19 cellular contexts compared by ENCODE assay signal in the genomic region with DNA sequence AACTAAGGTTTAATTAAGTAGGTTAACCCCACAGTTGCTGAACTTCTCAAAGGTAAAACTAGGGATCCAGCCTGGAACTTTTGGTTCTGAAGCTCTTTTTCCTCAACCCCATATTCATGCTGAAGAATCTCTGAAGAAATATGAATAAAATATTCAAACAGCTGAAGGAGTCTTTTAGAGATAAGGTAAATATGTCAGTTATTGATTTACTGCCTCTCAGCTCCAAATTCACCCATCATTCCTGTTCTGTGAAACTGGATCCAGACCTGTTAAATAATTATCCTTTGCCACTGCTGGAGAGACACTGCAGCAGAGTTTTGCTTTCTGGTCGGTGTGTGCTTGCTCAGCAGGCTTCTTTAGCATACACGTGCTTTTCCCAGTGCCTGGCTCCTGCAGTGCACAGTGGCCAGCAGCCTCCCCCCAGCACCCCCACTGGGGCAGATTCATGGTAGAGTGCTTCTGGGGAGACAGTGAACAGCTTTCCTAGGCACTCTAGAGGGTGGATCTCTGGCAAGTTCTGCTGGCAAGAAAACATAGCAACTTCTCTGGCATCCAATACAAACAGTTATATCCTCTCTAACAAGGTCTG.
DNase-seq lines count a peak whose midpoint lies in the region; ATAC-seq, FAIRE-seq and TF ChIP-seq lines count a peak whose summit lies in the region.
"Had no signal": no experiment of that assay in that cellular context is flagged by ENCODE, and none has a peak within 500 bp of the region (broad histone marks: within the 10 kb centered on the region; RNA-seq: fewer than 3 reads in every experiment).

No MANE protein-coding gene starts in this region.

- in situ Hi-C loops in K562 (cut with MboI): no loop called here

- H3K4me1 Mint-ChIP-seq in nephron: peaks cover 20% of the 10 kb centered on the region
- H3K4me1 Mint-ChIP-seq: activated CD4-positive, alpha-beta memory T cell treated with anti-CD3 and anti-CD28 coated beads, Interleukin-2, amount 10 ng/mL, durations not matched to agents 7 days and 5 days; T-cell had no signal

- no peaks in the 10 kb centered on the region; a peak in 1 of 5 replicates for H3K4me1 ChIP-seq in K562 (replicated peaks in 1 of 2; ENCODE audit: control insufficient read depth in 2 of 2, insufficient read depth in 2 of 2, low read length in 2 of 2)
- H3K4me1 ChIP-seq in esophagus squamous epithelium: no peaks in the 10 kb centered on the region
- H3K4me1 ChIP-seq: prostate gland had no signal

- no peak overlapping the region for H3K4me3 ChIP-seq in K562
- H3K4me3 ChIP-seq in esophagus squamous epithelium: no peak overlapping the region
- H3K4me3 ChIP-seq: left lung, prostate gland had no signal

- TF ChIP-seq CTCF in K562 (IDR thresholded peaks at IDR 0.05 in 2 of 3, conservative IDR thresholded peaks at IDR 0.05 in 1 of 3; ENCODE audit: insufficient read depth in 2 of 3, low read depth in 1 of 3, low read length in 3 of 3) (no peak), nephron (IDR thresholded peaks at IDR 0.05; ENCODE audit: unreplicated experiment in 3 of 3) (no peak), esophagus squamous epithelium (IDR thresholded peaks at IDR 0.05) (no peak)

- H3K9me3 Mint-ChIP-seq in nephron: no peaks in the 10 kb centered on the region
- H3K9me3 Mint-ChIP-seq: activated CD4-positive, alpha-beta memory T cell treated with anti-CD3 and anti-CD28 coated beads, Interleukin-2, amount 10 ng/mL, durations not matched to agents 7 days and 5 days; effector memory CD8-positive, alpha-beta T cell; T-cell had no signal

- TF ChIP-seq RAD21 in K562 (CRISPR knock-in tag; conservative IDR thresholded peaks at IDR 0.05 in 1 of 2, IDR thresholded peaks at IDR 0.05 in 1 of 2): no peak

- H3K27ac ChIP-seq in K562 (ENCODE audit: extremely low read depth, low read depth, low read length): no peak overlapping the region
- H3K27ac ChIP-seq in esophagus squamous epithelium: no peak overlapping the region
- H3K27ac ChIP-seq: 22Rv1, left lung, WERI-Rb-1 had no signal

- WGBS in K562 (ENCODE audit: insufficient coverage, low coverage, missing lambda C conversion rate): 6% methylated on average over 2 of the region's 2 CpGs
- WGBS in esophagus squamous epithelium, 2 donors: 13 to 27% methylated on average over 2 of the region's 2 CpGs

- no peaks in the 10 kb centered on the region for H3K79me2 ChIP-seq in K562 (ENCODE audit: control insufficient read depth, insufficient read depth, low read length)

- no peak for TF ChIP-seq EP300 in K562 (IDR thresholded peaks at IDR 0.05; ENCODE audit: low read length)

- TF ChIP-seq POLR2A in K562 (conservative IDR thresholded peaks at IDR 0.05) (no peak), esophagus squamous epithelium (IDR thresholded peaks at IDR 0.05) (no peak)

- ATAC-seq in K562: peak; percentile 65
- ATAC-seq in GM19455 (IDR thresholded peaks at IDR 0.05; ENCODE audit: unreplicated experiment): no peak
- ATAC-seq: effector memory CD8-positive, alpha-beta T cell; left lung; T-cell had no signal

- no peak overlapping the region for H3K4me3 Mint-ChIP-seq in nephron
- H3K4me3 Mint-ChIP-seq: activated CD4-positive, alpha-beta memory T cell treated with anti-CD3 and anti-CD28 coated beads, Interleukin-2, amount 10 ng/mL, durations not matched to agents 7 days and 5 days; effector memory CD8-positive, alpha-beta T cell; T-cell had no signal

- no peaks in the 10 kb centered on the region for H4K20me1 ChIP-seq in K562 (replicated peaks; ENCODE audit: control insufficient read depth, insufficient read depth, low read length)

- peak; percentile 30 for DNase-seq in DMS 273 (lab: John Stamatoyannopoulos, UW; ENCODE audit: unreplicated experiment)
- DNase-seq in DMS 273 treated with DMSO at 0.1 percent for 48 hours (lab: John Stamatoyannopoulos, UW): no peak
- DNase-seq in NCI-H1105 treated with DMSO at 0.1 percent for 48 hours (lab: John Stamatoyannopoulos, UW): peak; percentile 29
- DNase-seq in K562 (ENCODE audit: extremely low read depth in 1 of 4, low spot score in 3 of 4): no peak
- DNase-seq in HuH-7 (ENCODE audit: low spot score): no peak
- no peak for DNase-seq in esophagus squamous epithelium (lab: John Stamatoyannopoulos, UW)
- DNase-seq: activated CD4-positive, alpha-beta memory T cell treated with anti-CD3 and anti-CD28 coated beads, Interleukin-2, amount 10 ng/mL, durations not matched to agents 7 days and 5 days; central memory CD4-positive, alpha-beta T cell; DMS79; effector memory CD8-positive, alpha-beta T cell; Kasumi-1; left lung; NCI-H1694; T-cell; WERI-Rb-1 had no signal

- H2AFZ ChIP-seq in K562 (ENCODE audit: low read depth, low read length): no peak overlapping the region; the same call in 1 of the 2 replicates

- no peak overlapping the region for H3K9ac ChIP-seq in K562 (ENCODE audit: insufficient read depth in 1 of 2, low read depth in 2 of 2, low read length in 2 of 2)

- H3K9me1 ChIP-seq in K562 (ENCODE audit: control insufficient read depth, insufficient read depth, low read length): no peaks in the 10 kb centered on the region

- POLR2A ChIA-PET in K562 (lab: Yijun Ruan, JAX): interaction anchor here (0.6 to 2.3 kb wide), 4 partner anchors 8 to 258 kb away, joined by 3 to 9 read pairs (median 4); no protein-coding TSS in a partner anchor

- no TSS peak for BruUV-seq in K562 (replicated peaks; lab: Mats Ljungman, UMichigan)

- H3K27me3 ChIP-seq in K562 (ENCODE audit: control insufficient read depth in 2 of 2, insufficient read depth in 2 of 2, low read length in 2 of 2) (no peaks in the 10 kb centered on the region; a peak in 2 of 5 replicates), esophagus squamous epithelium (no peaks in the 10 kb centered on the region)
- H3K27me3 ChIP-seq: left lung had no signal

- FAIRE-seq in K562 (lab: Jason Lieb, UNC): no peak

- H3K36me3 ChIP-seq in K562 (ENCODE audit: control insufficient read depth, insufficient read depth, low read length) (no peaks in the 10 kb centered on the region), esophagus squamous epithelium (peaks cover 0 to 54% (median 0%) of the 10 kb centered on the region in 3 donors)
- H3K36me3 ChIP-seq: prostate gland, WERI-Rb-1 had no signal

- H3K36me3 Mint-ChIP-seq in nephron (ENCODE audit: low read depth): peaks cover 8% of the 10 kb centered on the region
- H3K36me3 Mint-ChIP-seq: T-cell had no signal

- peak overlapping the region; percentile 5 to 44 (median 33) for H3K27ac Mint-ChIP-seq in nephron
- H3K27ac Mint-ChIP-seq: activated CD4-positive, alpha-beta memory T cell treated with anti-CD3 and anti-CD28 coated beads, Interleukin-2, amount 10 ng/mL, durations not matched to agents 7 days and 5 days; effector memory CD8-positive, alpha-beta T cell; T-cell had no signal

- H3K4me2 ChIP-seq in K562 (ENCODE audit: insufficient read depth, low read length): no peak overlapping the region

- H3K27me3 Mint-ChIP-seq in nephron (ENCODE audit: low read depth): peaks cover 5% of the 10 kb centered on the region

- CTCF ChIA-PET in K562 (lab: Yijun Ruan, JAX; ENCODE audit: low intra/inter-chr PET ratio): interaction anchor here (0.6 kb wide), 1 partner anchor 389 kb away, joined by 5 read pairs; no protein-coding TSS in a partner anchor

- intact Hi-C loops in K562 (cut with micrococcal nuclease) (no loop called here), esophagus squamous epithelium (cut with DNase I) (no loop called here)

- H3K9me3 ChIP-seq in K562 (replicated peaks; ENCODE audit: control insufficient read depth, insufficient read depth, low read depth, low read length): no peaks in the 10 kb centered on the region
- H3K9me3 ChIP-seq in esophagus squamous epithelium: no peaks in the 10 kb centered on the region
- H3K9me3 ChIP-seq: left lung, prostate gland had no signal

TF ChIP-seq in K562, 482 proteins besides CTCF, POLR2A, EP300 and RAD21 (continues in another document):
- TF ChIP-seq JUNB (CRISPR knock-in tag; conservative IDR thresholded peaks at IDR 0.05): no peak
- TF ChIP-seq, protein P1, sequence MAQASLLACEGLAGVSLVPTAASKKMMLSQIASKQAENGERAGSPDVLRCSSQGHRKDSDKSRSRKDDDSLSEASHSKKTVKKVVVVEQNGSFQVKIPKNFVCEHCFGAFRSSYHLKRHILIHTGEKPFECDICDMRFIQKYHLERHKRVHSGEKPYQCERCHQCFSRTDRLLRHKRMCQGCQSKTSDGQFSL (CRISPR knock-in tag; IDR thresholded peaks at IDR 0.05): no peak
- TF ChIP-seq, protein P1 (tag; IDR thresholded peaks at IDR 0.05): peak in 1 of 2 experiments; percentile 65; a peak in 1 of 4 replicates
- peak; percentile 74 for TF ChIP-seq MEIS2 (IDR thresholded peaks at IDR 0.05; ENCODE audit: partially characterized antibody)
- TF ChIP-seq, protein P2, sequence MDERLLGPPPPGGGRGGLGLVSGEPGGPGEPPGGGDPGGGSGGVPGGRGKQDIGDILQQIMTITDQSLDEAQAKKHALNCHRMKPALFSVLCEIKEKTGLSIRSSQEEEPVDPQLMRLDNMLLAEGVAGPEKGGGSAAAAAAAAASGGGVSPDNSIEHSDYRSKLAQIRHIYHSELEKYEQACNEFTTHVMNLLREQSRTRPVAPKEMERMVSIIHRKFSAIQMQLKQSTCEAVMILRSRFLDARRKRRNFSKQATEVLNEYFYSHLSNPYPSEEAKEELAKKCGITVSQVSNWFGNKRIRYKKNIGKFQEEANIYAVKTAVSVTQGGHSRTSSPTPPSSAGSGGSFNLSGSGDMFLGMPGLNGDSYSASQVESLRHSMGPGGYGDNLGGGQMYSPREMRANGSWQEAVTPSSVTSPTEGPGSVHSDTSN (CRISPR knock-in tag; IDR thresholded peaks at IDR 0.05; ENCODE audit: low read depth): no peak
- TF ChIP-seq, protein P2 (tag; conservative IDR thresholded peaks at IDR 0.05; ENCODE audit: low read depth): peak; percentile 83

Comparison
In these comparisons a context has a peak if more than half of its experiments do, and no peak if none do; other contexts are left out.
1. DNase-seq: peak in DMS 273 (single experiment) and NCI-H1105 treated with DMSO at 0.1 percent for 48 hours (single experiment); none in DMS 273 treated with DMSO at 0.1 percent for 48 hours (single experiment), K562 (0 of 4), HuH-7 (single experiment) and esophagus squamous epithelium (single experiment).